1 cellular context compared by ENCODE assay signal in the genomic region with DNA sequence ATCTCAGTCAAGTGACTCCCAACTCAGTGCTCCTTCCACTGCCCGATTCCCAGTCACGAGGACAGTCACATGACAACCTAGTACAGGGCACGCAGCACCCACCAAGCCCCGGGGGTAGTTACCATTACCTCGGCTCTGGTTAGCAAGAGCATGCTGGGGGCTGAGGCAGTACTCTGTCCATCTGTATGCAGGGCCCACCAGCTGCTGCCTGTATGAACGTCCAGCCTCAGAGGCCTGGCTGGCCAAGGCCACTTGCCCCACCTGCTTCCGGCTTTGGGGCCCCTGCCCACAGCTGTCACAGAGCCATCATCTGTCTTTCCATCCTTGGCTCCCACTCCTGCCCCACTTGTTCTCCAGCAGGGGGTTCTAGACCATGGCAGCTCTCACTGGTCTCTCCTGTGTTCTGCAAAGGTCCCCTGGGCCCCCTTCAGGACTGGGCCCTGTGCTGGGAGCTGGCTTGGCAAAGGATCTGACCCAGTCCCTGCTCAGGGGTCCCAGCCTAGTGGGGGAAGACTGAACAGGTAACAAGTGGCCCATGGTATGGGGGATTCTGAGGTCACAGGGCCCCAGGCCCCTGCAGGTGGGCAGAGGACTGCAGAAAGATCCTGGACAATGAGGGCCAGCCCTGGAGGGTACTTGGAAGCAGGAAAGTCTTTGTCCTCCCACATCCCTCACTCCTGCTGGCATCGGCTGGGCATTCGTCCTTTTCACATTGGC.
TF ChIP-seq lines count a peak whose summit lies in the region.

No MANE protein-coding gene starts in this region.

TF ChIP-seq in K562, 482 proteins besides CTCF, POLR2A, EP300 and RAD21:
- TF ChIP-seq, protein P1, sequence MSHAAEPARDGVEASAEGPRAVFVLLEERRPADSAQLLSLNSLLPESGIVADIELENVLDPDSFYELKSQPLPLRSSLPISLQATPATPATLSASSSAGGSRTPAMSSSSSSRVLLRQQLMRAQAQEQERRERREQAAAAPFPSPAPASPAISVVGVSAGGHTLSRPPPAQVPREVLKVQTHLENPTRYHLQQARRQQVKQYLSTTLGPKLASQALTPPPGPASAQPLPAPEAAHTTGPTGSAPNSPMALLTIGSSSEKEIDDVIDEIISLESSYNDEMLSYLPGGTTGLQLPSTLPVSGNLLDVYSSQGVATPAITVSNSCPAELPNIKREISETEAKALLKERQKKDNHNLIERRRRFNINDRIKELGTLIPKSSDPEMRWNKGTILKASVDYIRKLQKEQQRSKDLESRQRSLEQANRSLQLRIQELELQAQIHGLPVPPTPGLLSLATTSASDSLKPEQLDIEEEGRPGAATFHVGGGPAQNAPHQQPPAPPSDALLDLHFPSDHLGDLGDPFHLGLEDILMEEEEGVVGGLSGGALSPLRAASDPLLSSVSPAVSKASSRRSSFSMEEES (CRISPR knock-in tag; IDR thresholded peaks at IDR 0.05), result peak; percentile 60
- peak; percentile 77 for TF ChIP-seq RBFOX2 (IDR thresholded peaks at IDR 0.05; ENCODE audit: low read depth, low read length)
- TF ChIP-seq, protein P2, sequence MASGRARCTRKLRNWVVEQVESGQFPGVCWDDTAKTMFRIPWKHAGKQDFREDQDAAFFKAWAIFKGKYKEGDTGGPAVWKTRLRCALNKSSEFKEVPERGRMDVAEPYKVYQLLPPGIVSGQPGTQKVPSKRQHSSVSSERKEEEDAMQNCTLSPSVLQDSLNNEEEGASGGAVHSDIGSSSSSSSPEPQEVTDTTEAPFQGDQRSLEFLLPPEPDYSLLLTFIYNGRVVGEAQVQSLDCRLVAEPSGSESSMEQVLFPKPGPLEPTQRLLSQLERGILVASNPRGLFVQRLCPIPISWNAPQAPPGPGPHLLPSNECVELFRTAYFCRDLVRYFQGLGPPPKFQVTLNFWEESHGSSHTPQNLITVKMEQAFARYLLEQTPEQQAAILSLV (tag; IDR thresholded peaks at IDR 0.05), result no peak
- no peak for TF ChIP-seq SP1 (CRISPR knock-in tag; IDR thresholded peaks at IDR 0.05)
- no peak for TF ChIP-seq SMARCA4 (IDR thresholded peaks at IDR 0.05)
- TF ChIP-seq PRMT5 (CRISPR knock-in tag; IDR thresholded peaks at IDR 0.05), result no peak
- TF ChIP-seq, protein P3, sequence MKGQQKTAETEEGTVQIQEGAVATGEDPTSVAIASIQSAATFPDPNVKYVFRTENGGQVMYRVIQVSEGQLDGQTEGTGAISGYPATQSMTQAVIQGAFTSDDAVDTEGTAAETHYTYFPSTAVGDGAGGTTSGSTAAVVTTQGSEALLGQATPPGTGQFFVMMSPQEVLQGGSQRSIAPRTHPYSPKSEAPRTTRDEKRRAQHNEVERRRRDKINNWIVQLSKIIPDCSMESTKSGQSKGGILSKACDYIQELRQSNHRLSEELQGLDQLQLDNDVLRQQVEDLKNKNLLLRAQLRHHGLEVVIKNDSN (CRISPR knock-in tag; IDR thresholded peaks at IDR 0.05), result peak; percentile 56; the same call in 1 of the 2 replicates
- peak; percentile 11 for TF ChIP-seq PRPF4 (IDR thresholded peaks at IDR 0.05; ENCODE audit: insufficient read depth, low read depth, low read length, poor library complexity, severe bottlenecking)
- peak; percentile 49; the same call in 1 of the 2 replicates for TF ChIP-seq POLR2G (IDR thresholded peaks at IDR 0.05; ENCODE audit: low read depth, low read length)
TF ChIP-seq in K562: peak in this region for 5.
